ENCODE assay signal across 8 cellular contexts in the genomic region with DNA sequence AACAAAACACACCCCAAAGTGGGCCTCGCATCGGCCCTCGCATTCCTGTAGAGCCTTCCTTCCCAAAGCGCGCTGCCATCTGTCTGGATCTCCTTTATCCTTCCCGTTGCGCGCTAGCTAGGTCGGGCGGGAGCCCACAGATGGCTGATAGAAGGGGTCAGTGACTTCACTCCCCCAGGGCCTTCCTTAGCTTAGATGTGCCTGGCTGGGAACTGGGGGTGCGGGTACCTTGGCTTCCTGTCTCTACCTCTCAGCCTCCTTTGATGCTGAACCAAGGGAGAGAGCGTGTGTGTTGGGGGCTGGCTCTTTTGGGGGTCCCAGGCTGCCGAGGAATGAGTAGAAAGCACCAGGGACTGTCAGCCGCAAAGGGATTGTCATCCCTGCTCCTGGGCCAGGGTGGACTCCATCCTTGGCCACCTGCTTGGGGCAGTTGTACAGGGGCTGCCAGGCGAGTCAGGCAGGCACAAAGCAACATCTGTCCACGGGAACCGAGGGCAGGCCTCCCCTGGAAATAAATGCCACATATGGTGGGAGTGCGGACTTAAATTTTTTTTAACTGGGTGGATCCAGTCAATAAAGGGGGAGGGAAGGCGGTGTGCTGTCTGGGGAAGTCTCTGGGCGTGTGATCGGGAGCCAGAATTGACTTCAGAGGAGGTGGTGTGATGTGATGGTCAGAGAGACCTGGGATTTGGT. TPM values are rescaled to one million over a fixed set of nuclear protein-coding genes. Genes with fewer than 3 reads are reported as not detected.
DNase-seq lines count a peak whose midpoint lies in the region; ATAC-seq and TF ChIP-seq lines count a peak whose summit lies in the region.

No MANE protein-coding gene starts in this region.

- H3K27ac ChIP-seq in HCT116 (ENCODE audit: low read depth, low read length) (peak overlapping the region; percentile 91), WERI-Rb-1 (no peak overlapping the region)

- ATAC-seq in HCT116 (no peak), GM18861 (IDR thresholded peaks at IDR 0.05; ENCODE audit: unreplicated experiment) (no peak), GM21515 (IDR thresholded peaks at IDR 0.05; ENCODE audit: unreplicated experiment) (no peak), GM21619 (IDR thresholded peaks at IDR 0.05; ENCODE audit: unreplicated experiment) (no peak)

- H4K20me1 ChIP-seq in HCT116 (ENCODE audit: insufficient read depth), result peaks cover 13% of the 10 kb centered on the region; the same call in 1 of the 2 replicates

- no peak for TF ChIP-seq CTCF in HCT116 (IDR thresholded peaks at IDR 0.05 in 2 of 3, conservative IDR thresholded peaks at IDR 0.05 in 1 of 3; ENCODE audit: borderline replicate concordance in 1 of 3, insufficient read depth in 1 of 3, low read depth in 2 of 3, low read length in 2 of 3)
- TF ChIP-seq CTCF in WERI-Rb-1 (IDR thresholded peaks at IDR 0.05; ENCODE audit: low read depth, low read length), result no peak
- TF ChIP-seq CTCF in fibroblast of mammary gland (conservative IDR thresholded peaks at IDR 0.05; ENCODE audit: control insufficient read depth, insufficient read depth, low read depth, low read length), result no peak
- TF ChIP-seq CTCF in retinal pigment epithelial cell (conservative IDR thresholded peaks at IDR 0.05; ENCODE audit: low read depth, low read length), result no peak

- H3K27me3 ChIP-seq in HCT116 (ENCODE audit: insufficient read depth, low read length) (no peaks in the 10 kb centered on the region), WERI-Rb-1 (ENCODE audit: insufficient read depth, low read depth, severe bottlenecking) (no peaks in the 10 kb centered on the region)

- H3K4me3 ChIP-seq in HCT116 (replicated peaks in 1 of 2; ENCODE audit: low read depth in 1 of 2, low read length in 2 of 2) (peak overlapping the region; percentile 81 to 90), WERI-Rb-1 (ENCODE audit: low read depth, low read length) (peak overlapping the region; percentile 52), fibroblast of mammary gland (ENCODE audit: control insufficient read depth, low read depth, low read length) (peak overlapping the region; percentile 94), retinal pigment epithelial cell (ENCODE audit: low read length) (peak overlapping the region; percentile 91)

- no peak for TF ChIP-seq RAD21 in HCT116 (IDR thresholded peaks at IDR 0.05; ENCODE audit: low read depth)

- peak overlapping the region; percentile 88 for H3K4me2 ChIP-seq in HCT116 (ENCODE audit: low read length)

- RAD21 ChIA-PET in HCT116 (lab: Charles Lee; ENCODE audit: low non-redundant PET in 1 of 2, low total read pairs in 2 of 2, uncharacterized antibody in 2 of 2, unreplicated experiment in 2 of 2), result interaction anchor here in 1 of 2 experiments (0.6 to 1.1 kb wide), 2 partner anchors 38 to 120 kb away, joined by 3 to 4 read pairs; no protein-coding TSS in a partner anchor

- no peak for TF ChIP-seq POLR2A in HCT116 (IDR thresholded peaks at IDR 0.05; ENCODE audit: borderline replicate concordance, extremely low read depth, insufficient read depth, insufficient read length)

- DNase-seq in HCT116 (ENCODE audit: low read depth, low spot score) (no peak), WERI-Rb-1 (peak; percentile 73), fibroblast of mammary gland (ENCODE audit: low read depth) (peak; percentile 67), retinal pigment epithelial cell (ENCODE audit: low read depth) (no peak), ureter (ENCODE audit: low spot score) (no peak)

- peaks cover 0 to 16% of the 10 kb centered on the region in 2 experiments; a peak in 2 of 4 replicates for H3K36me3 ChIP-seq in HCT116 (ENCODE audit: control insufficient read depth in 1 of 2, insufficient read depth in 2 of 2, low read length in 2 of 2)
- H3K36me3 ChIP-seq in WERI-Rb-1, result no peaks in the 10 kb centered on the region

- intact Hi-C loops in HCT116 (cut with micrococcal nuclease), result loop anchor here (5.0 to 10.0 kb wide), 2 partner anchors 100 to 237 kb away; no protein-coding TSS in a partner anchor

- CTCF ChIA-PET in HCT116 (lab: Charles Lee), result interaction anchor here (0.9 to 2.4 kb wide), 3 partner anchors 58 to 121 kb away, joined by 4 to 5 read pairs (median 5); no protein-coding TSS in a partner anchor

- peaks cover 72 to 83% of the 10 kb centered on the region in 2 experiments for H3K4me1 ChIP-seq in HCT116 (ENCODE audit: control insufficient read depth in 1 of 2, insufficient read depth in 2 of 2, low read length in 2 of 2)

- peak overlapping the region; percentile 96 for H3K9ac ChIP-seq in HCT116 (ENCODE audit: low read length)

- H3K9me2 ChIP-seq in HCT116 (ENCODE audit: insufficient read depth), result no peaks in the 10 kb centered on the region

- no peak overlapping the region for H2AFZ ChIP-seq in HCT116 (ENCODE audit: low read depth, low read length, poor library complexity, severe bottlenecking)

- POLR2A ChIA-PET in HCT116 (lab: Charles Lee), result interaction anchor here (1.3 to 1.9 kb wide), 2 partner anchors 24 to 26 kb away, joined by 3 to 9 read pairs; no protein-coding TSS in a partner anchor

- TSS peak; percentile 25 for BruUV-seq in HCT116 (replicated peaks; lab: Mats Ljungman, UMichigan)

- peaks cover 64% of the 10 kb centered on the region for H3K79me2 ChIP-seq in HCT116 (ENCODE audit: insufficient read depth, low read length)

- no peaks in the 10 kb centered on the region for H3K9me3 ChIP-seq in HCT116 (ENCODE audit: control insufficient read depth in 1 of 2, insufficient read depth in 1 of 2, low read depth in 1 of 2, low read length in 2 of 2)
- H3K9me3 ChIP-seq in WERI-Rb-1 (ENCODE audit: severe bottlenecking), result no peaks in the 10 kb centered on the region

TF ChIP-seq in HCT116, 20 proteins besides CTCF, POLR2A, EP300 and RAD21:
- no peak for TF ChIP-seq ZBTB33 (IDR thresholded peaks at IDR 0.05; ENCODE audit: extremely low read depth, insufficient replicate concordance, low read length)
- TF ChIP-seq YY1 (IDR thresholded peaks at IDR 0.05; ENCODE audit: extremely low read depth, insufficient replicate concordance, low read depth, low read length), result no peak
- no peak for TF ChIP-seq ELF1 (IDR thresholded peaks at IDR 0.05; ENCODE audit: borderline replicate concordance, low read depth)
- no peak for TF ChIP-seq EGR1 (IDR thresholded peaks at IDR 0.05; ENCODE audit: low read depth)
- no peak for TF ChIP-seq ZNF274 (IDR thresholded peaks at IDR 0.05; ENCODE audit: low read depth, low read length)
- TF ChIP-seq SRF (IDR thresholded peaks at IDR 0.05; ENCODE audit: low read depth), result no peak
- no peak for TF ChIP-seq CBX3 (IDR thresholded peaks at IDR 0.05; ENCODE audit: low read depth)
- no peak for TF ChIP-seq ATF3 (IDR thresholded peaks at IDR 0.05)
- TF ChIP-seq ZFX (IDR thresholded peaks at IDR 0.05), result no peak
- TF ChIP-seq SP1 (IDR thresholded peaks at IDR 0.05; ENCODE audit: low read depth), result no peak
- TF ChIP-seq FOSL1 (IDR thresholded peaks at IDR 0.05; ENCODE audit: low read depth), result no peak
- TF ChIP-seq, protein P1, sequence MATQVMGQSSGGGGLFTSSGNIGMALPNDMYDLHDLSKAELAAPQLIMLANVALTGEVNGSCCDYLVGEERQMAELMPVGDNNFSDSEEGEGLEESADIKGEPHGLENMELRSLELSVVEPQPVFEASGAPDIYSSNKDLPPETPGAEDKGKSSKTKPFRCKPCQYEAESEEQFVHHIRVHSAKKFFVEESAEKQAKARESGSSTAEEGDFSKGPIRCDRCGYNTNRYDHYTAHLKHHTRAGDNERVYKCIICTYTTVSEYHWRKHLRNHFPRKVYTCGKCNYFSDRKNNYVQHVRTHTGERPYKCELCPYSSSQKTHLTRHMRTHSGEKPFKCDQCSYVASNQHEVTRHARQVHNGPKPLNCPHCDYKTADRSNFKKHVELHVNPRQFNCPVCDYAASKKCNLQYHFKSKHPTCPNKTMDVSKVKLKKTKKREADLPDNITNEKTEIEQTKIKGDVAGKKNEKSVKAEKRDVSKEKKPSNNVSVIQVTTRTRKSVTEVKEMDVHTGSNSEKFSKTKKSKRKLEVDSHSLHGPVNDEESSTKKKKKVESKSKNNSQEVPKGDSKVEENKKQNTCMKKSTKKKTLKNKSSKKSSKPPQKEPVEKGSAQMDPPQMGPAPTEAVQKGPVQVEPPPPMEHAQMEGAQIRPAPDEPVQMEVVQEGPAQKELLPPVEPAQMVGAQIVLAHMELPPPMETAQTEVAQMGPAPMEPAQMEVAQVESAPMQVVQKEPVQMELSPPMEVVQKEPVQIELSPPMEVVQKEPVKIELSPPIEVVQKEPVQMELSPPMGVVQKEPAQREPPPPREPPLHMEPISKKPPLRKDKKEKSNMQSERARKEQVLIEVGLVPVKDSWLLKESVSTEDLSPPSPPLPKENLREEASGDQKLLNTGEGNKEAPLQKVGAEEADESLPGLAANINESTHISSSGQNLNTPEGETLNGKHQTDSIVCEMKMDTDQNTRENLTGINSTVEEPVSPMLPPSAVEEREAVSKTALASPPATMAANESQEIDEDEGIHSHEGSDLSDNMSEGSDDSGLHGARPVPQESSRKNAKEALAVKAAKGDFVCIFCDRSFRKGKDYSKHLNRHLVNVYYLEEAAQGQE (IDR thresholded peaks at IDR 0.05; ENCODE audit: low read depth), result no peak
- no peak for TF ChIP-seq EZH2 (IDR thresholded peaks at IDR 0.05)
- no peak for TF ChIP-seq SIN3A (IDR thresholded peaks at IDR 0.05; ENCODE audit: low read depth)
- TF ChIP-seq, protein P2, sequence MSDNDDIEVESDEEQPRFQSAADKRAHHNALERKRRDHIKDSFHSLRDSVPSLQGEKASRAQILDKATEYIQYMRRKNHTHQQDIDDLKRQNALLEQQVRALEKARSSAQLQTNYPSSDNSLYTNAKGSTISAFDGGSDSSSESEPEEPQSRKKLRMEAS (IDR thresholded peaks at IDR 0.05), result no peak
TF ChIP-seq in HCT116: peak in this region for 0.

RNA-seq across cellular contexts. Expression of gene SMAD3, which starts 1.9 kb away (rescaled TPM):
- total RNA-seq in HCT116 (2021; ENCODE audit: unreplicated experiment) (89.2 TPM), ureter (124 TPM)
- polyA plus RNA-seq in HCT116 (2012), result 54.4 and 57.6 TPM in 2 replicates

Comparison
In these comparisons a context has a peak if more than half of its experiments do, and no peak if none do; other contexts are left out.
1. DNase-seq: peak in WERI-Rb-1 (single experiment) and fibroblast of mammary gland (single experiment); none in HCT116 (single experiment), retinal pigment epithelial cell (single experiment) and ureter (single experiment).
2. Peak in every context shown above with its lines, with median percentiles within 50 percentile points of each other: H3K4me3 ChIP-seq.